12 cellular contexts compared by ENCODE assay signal in the genomic region with DNA sequence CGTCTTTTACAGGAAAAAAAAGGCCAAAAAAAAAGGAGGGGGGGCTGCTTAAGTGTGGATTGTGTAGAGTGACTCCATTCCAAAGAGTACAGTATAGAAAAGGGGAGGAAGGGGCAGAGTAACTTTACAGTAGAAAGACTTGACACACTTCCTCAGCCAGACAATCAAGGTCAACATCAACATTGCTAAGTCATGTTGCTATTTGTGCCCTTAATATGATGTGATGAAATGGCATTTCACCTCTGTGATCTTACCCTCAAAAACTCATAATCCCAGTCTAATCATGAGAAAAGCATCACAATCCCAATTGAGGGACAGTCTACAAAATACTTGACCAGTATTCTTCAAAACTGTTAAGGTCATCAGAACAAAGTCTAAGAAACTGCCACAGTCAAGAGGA. TPM values are rescaled to one million over a fixed set of nuclear protein-coding genes. Genes with fewer than 3 reads are reported as not detected.
DNase-seq lines count a peak whose midpoint lies in the region; ATAC-seq and TF ChIP-seq lines count a peak whose summit lies in the region.
"Had no signal": no experiment of that assay in that cellular context is flagged by ENCODE, and none has a peak within 500 bp of the region (broad histone marks: within the 10 kb centered on the region; RNA-seq: fewer than 3 reads in every experiment).

No MANE protein-coding gene starts in this region.

- H3K4me1 Mint-ChIP-seq in IgD-negative memory B cell: peaks cover 29 to 43% (median 40%) of the 10 kb centered on the region in 3 donors
- peaks cover 43% of the 10 kb centered on the region for H3K4me1 Mint-ChIP-seq in brain
- H3K4me1 Mint-ChIP-seq in naive thymus-derived CD8-positive, alpha-beta T cell: peaks cover 10 to 50% (median 37%) of the 10 kb centered on the region in 4 donors

- no peaks in the 10 kb centered on the region for H3K27me3 ChIP-seq in BLaER1
- H3K27me3 ChIP-seq: ascending aorta had no signal

- peak overlapping the region; percentile 98 to 99 (median 99) for H3K27ac Mint-ChIP-seq in IgD-negative memory B cell
- peak overlapping the region in 2 of 5 experiments; percentile 85 to 98 for H3K27ac Mint-ChIP-seq in brain
- H3K27ac Mint-ChIP-seq in naive thymus-derived CD8-positive, alpha-beta T cell: peak overlapping the region in 9 of 10 donors; percentile 25 to 99 (median 96)

- H4K20me1 ChIP-seq in BLaER1: peaks cover 15% of the 10 kb centered on the region

- DNase-seq in naive thymus-derived CD8-positive, alpha-beta T cell: no peak
- DNase-seq in midbrain (lab: John Stamatoyannopoulos, UW) (no peak), NCI-H2029 (lab: John Stamatoyannopoulos, UW) (no peak), DMS153 (lab: John Stamatoyannopoulos, UW) (no peak), dedifferentiated amniotic fluid mesenchymal stem cell (ENCODE audit: extremely low spot score) (no peak)
- DNase-seq: DMS79, NCI-H2171 had no signal

- peaks cover 1% of the 10 kb centered on the region for H3K27me3 Mint-ChIP-seq in IgD-negative memory B cell
- H3K27me3 Mint-ChIP-seq in brain: peaks cover 8% of the 10 kb centered on the region
- H3K27me3 Mint-ChIP-seq in naive thymus-derived CD8-positive, alpha-beta T cell: peaks cover 0 to 2% (median 0%) of the 10 kb centered on the region in 5 donors

- H3K9me3 Mint-ChIP-seq in IgD-negative memory B cell (no peaks in the 10 kb centered on the region), brain (no peaks in the 10 kb centered on the region)
- no peaks in the 10 kb centered on the region for H3K9me3 Mint-ChIP-seq in naive thymus-derived CD8-positive, alpha-beta T cell

- no peak overlapping the region for H3K27ac ChIP-seq in BLaER1
- H3K27ac ChIP-seq: parathyroid adenoma had no signal

- H3K4me1 ChIP-seq in BLaER1: peaks cover 33% of the 10 kb centered on the region

- no peak for TF ChIP-seq CTCF in brain (conservative IDR thresholded peaks at IDR 0.05)

- no peak for ATAC-seq in naive thymus-derived CD8-positive, alpha-beta T cell

- H3K36me3 Mint-ChIP-seq in IgD-negative memory B cell (no peaks in the 10 kb centered on the region), brain (peaks cover under 1% of the 10 kb centered on the region)
- H3K36me3 Mint-ChIP-seq in naive thymus-derived CD8-positive, alpha-beta T cell: peaks cover 0 to 4% (median 0%) of the 10 kb centered on the region in 3 donors

- peak overlapping the region in 3 of 4 donors; percentile 9 to 95 (median 15) for H3K4me3 Mint-ChIP-seq in IgD-negative memory B cell
- peak overlapping the region in 3 of 5 experiments; percentile 36 to 92 (median 85) for H3K4me3 Mint-ChIP-seq in brain
- H3K4me3 Mint-ChIP-seq in naive thymus-derived CD8-positive, alpha-beta T cell: peak overlapping the region in 4 of 10 donors; percentile 12 to 85 (median 35)

- H3K9me3 ChIP-seq in BLaER1: no peaks in the 10 kb centered on the region
- H3K9me3 ChIP-seq: ascending aorta had no signal

- no peaks in the 10 kb centered on the region for H3K36me3 ChIP-seq in BLaER1
- H3K36me3 ChIP-seq: ascending aorta had no signal

- POLR2A ChIA-PET in naive thymus-derived CD8-positive, alpha-beta T cell (lab: Charles Lee): no interaction called here

- no peak overlapping the region for H3K9ac ChIP-seq in BLaER1
- H3K9ac ChIP-seq: parathyroid adenoma had no signal

- H3K4me3 ChIP-seq in BLaER1: no peak overlapping the region
- H3K4me3 ChIP-seq: ascending aorta had no signal

- H3K4me2 ChIP-seq in BLaER1: peak overlapping the region; percentile 93; the same call in 1 of the 2 replicates

RNA-seq across cellular contexts. Expression of gene UBE2R2, which starts 2.1 kb away (rescaled TPM):
- 22.6 TPM for polyA plus RNA-seq in IgD-negative memory B cell
- polyA plus RNA-seq in brain (ENCODE audit: insufficient read depth, low read depth, low replicate concordance): 104 TPM
- total RNA-seq in naive thymus-derived CD8-positive, alpha-beta T cell: 10 to 100 TPM; 29.7 to 32.1 TPM
- polyA plus RNA-seq in naive thymus-derived CD8-positive, alpha-beta T cell: 10 to 100 TPM; 13.1 to 16.1 (median 13.4) TPM

RNA-seq across cellular contexts. Expression of gene PRSS3, which starts 19.5 kb away (rescaled TPM):
- polyA plus RNA-seq in IgD-negative memory B cell: not detected
- 22.2 TPM for polyA plus RNA-seq in brain (ENCODE audit: insufficient read depth, low read depth, low replicate concordance)
- total RNA-seq in naive thymus-derived CD8-positive, alpha-beta T cell: under 1 TPM in 1 of 2 experiments, not detected in 1; 0.52 TPM
- not detected for polyA plus RNA-seq in naive thymus-derived CD8-positive, alpha-beta T cell
- total RNA-seq: ascending aorta had no signal

Comparison
In these comparisons a context has a peak if more than half of its experiments do, and no peak if none do; other contexts are left out.
1. RNA of gene PRSS3, which starts 19.5 kb away (polyA plus RNA-seq): 22.2 TPM in brain (single experiment); not detected in IgD-negative memory B cell (single experiment) and not detected in naive thymus-derived CD8-positive, alpha-beta T cell; every median in the first group is over 10 times any median in the second.